Comparison of ENCODE assay signal across 32 cellular contexts in genomic region chr2:61005736-61006135, GRCh38.
"Had no signal": no experiment of that assay in that cellular context is flagged by ENCODE, and none has a peak within 500 bp of the region (broad histone marks: within the 10 kb centered on the region; RNA-seq: fewer than 3 reads in every experiment).

No MANE protein-coding gene starts in this region.

- H3K4me1 ChIP-seq: SJCRH30 had no signal

- H3K36me3 ChIP-seq: SJCRH30 had no signal

- H3K4me3 ChIP-seq: SK-N-MC had no signal

- FAIRE-seq: astrocyte, bronchial epithelial cell, TTC549 had no signal

- H3K27ac Mint-ChIP-seq: activated CD4-positive, alpha-beta T cell treated with anti-CD3 and anti-CD28 coated beads, Interleukin-2, amount 10 ng/mL, durations not matched to agents 24 days and 14 days; activated CD8-positive, alpha-beta T cell treated with anti-CD3 and anti-CD28 coated beads for 36 hours; activated naive CD4-positive, alpha-beta T cell treated with anti-CD3 and anti-CD28 coated beads, Interleukin-2, amount 50 U/mL, for 24 hours; activated naive CD8-positive, alpha-beta T cell treated with anti-CD3 and anti-CD28 coated beads, Interleukin-2, amount 10 ng/mL, durations not matched to agents 7 days and 5 days; activated T-cell treated with anti-CD3 and anti-CD28 coated beads, Interleukin-2, amount 50 U/mL, for 72 hours; activated T-helper 17 cell treated with anti-CD3 and anti-CD28 coated beads, Interleukin-2, amount 50 U/mL, for 72 hours; brain; T-helper 1 cell treated with Interleukin-12 subunit alpha and Interleukin-12 subunit beta and Interleukin-4 antibody, amounts not matched to agents 30 μg/mL and 1 μg/mL, for 36 hours; T-helper 2 cell treated with Interferon-gamma antibody and Interleukin-4, amounts not matched to agents 5 μg/mL and 100 μg/mL, for 36 hours had no signal

- H3K27me3 Mint-ChIP-seq: activated CD4-positive, alpha-beta T cell treated with anti-CD3 and anti-CD28 coated beads, Interleukin-2, amount 10 ng/mL, durations not matched to agents 24 days and 14 days; activated CD8-positive, alpha-beta T cell treated with anti-CD3 and anti-CD28 coated beads for 36 hours; activated naive CD4-positive, alpha-beta T cell treated with anti-CD3 and anti-CD28 coated beads, Interleukin-2, amount 50 U/mL, for 24 hours; activated naive CD8-positive, alpha-beta T cell treated with anti-CD3 and anti-CD28 coated beads, Interleukin-2, amount 10 ng/mL, durations not matched to agents 7 days and 5 days; activated T-helper 17 cell treated with anti-CD3 and anti-CD28 coated beads, Interleukin-2, amount 50 U/mL, for 72 hours; brain had no signal

- H3K36me3 Mint-ChIP-seq: activated naive CD4-positive, alpha-beta T cell treated with anti-CD3 and anti-CD28 coated beads, Interleukin-2, amount 50 U/mL, for 24 hours; brain had no signal

- DNase-seq: activated CD4-positive, alpha-beta T cell treated with anti-CD3 and anti-CD28 coated beads, Interleukin-2, amount 10 ng/mL, durations not matched to agents 24 days and 14 days; activated CD4-positive, alpha-beta T cell treated with anti-CD3 and anti-CD28 coated beads, Interleukin-2, amount 50 U/mL, for 4 hours; activated CD8-positive, alpha-beta T cell treated with anti-CD3 and anti-CD28 coated beads for 36 hours; activated effector memory CD4-positive, alpha-beta T cell treated with anti-CD3 and anti-CD28 coated beads, Interleukin-2, amount 50 U/mL, for 16 hours; activated naive CD4-positive, alpha-beta T cell treated with Interleukin-2 at 50 U/mL for 16 hours; activated naive CD8-positive, alpha-beta T cell treated with anti-CD3 and anti-CD28 coated beads, Interleukin-2, amount 10 ng/mL, durations not matched to agents 7 days and 5 days; activated T-cell treated with anti-CD3 and anti-CD28 coated beads, Interleukin-2, amount 50 U/mL, for 1 hour; activated T-cell treated with anti-CD3 and anti-CD28 coated beads, Interleukin-2, amount 50 U/mL, for 72 hours; caudate nucleus; cerebellar nuclear complex; NCI-H1092 treated with DMSO at 0.1 percent for 48 hours; NCI-H1417; NCI-H146; NCI-H187; NCI-H2029 treated with DMSO at 0.1 percent for 48 hours; NCI-H2107; NCI-H226; NCI-H446 treated with DMSO at 0.1 percent for 48 hours; NCI-H526; NCI-H748 treated with DMSO at 0.1 percent for 48 hours; NK-92 treated with Interleukin-12 subunit alpha and Interleukin-12 subunit beta, amount 100 ng/mL, for 24 hours; SHP77; SJCRH30 had no signal

- H3K4me1 Mint-ChIP-seq: activated CD4-positive, alpha-beta T cell treated with anti-CD3 and anti-CD28 coated beads, Interleukin-2, amount 10 ng/mL, durations not matched to agents 24 days and 14 days; activated naive CD4-positive, alpha-beta T cell treated with anti-CD3 and anti-CD28 coated beads, Interleukin-2, amount 50 U/mL, for 24 hours; activated naive CD8-positive, alpha-beta T cell treated with anti-CD3 and anti-CD28 coated beads, Interleukin-2, amount 10 ng/mL, durations not matched to agents 7 days and 5 days; activated T-helper 17 cell treated with anti-CD3 and anti-CD28 coated beads, Interleukin-2, amount 50 U/mL, for 72 hours; brain had no signal

- H3K9me3 ChIP-seq: SJCRH30 had no signal

- H3K4me3 Mint-ChIP-seq: activated CD4-positive, alpha-beta T cell treated with anti-CD3 and anti-CD28 coated beads, Interleukin-2, amount 10 ng/mL, durations not matched to agents 24 days and 14 days; activated CD8-positive, alpha-beta T cell treated with anti-CD3 and anti-CD28 coated beads for 36 hours; activated naive CD4-positive, alpha-beta T cell treated with anti-CD3 and anti-CD28 coated beads, Interleukin-2, amount 50 U/mL, for 24 hours; activated naive CD8-positive, alpha-beta T cell treated with anti-CD3 and anti-CD28 coated beads, Interleukin-2, amount 10 ng/mL, durations not matched to agents 7 days and 5 days; activated T-cell treated with anti-CD3 and anti-CD28 coated beads, Interleukin-2, amount 50 U/mL, for 72 hours; activated T-helper 17 cell treated with anti-CD3 and anti-CD28 coated beads, Interleukin-2, amount 50 U/mL, for 72 hours; brain; T-helper 1 cell treated with Interleukin-12 subunit alpha and Interleukin-12 subunit beta and Interleukin-4 antibody, amounts not matched to agents 30 μg/mL and 1 μg/mL, for 36 hours; T-helper 2 cell treated with Interferon-gamma antibody and Interleukin-4, amounts not matched to agents 5 μg/mL and 100 μg/mL, for 36 hours had no signal

- ATAC-seq: activated CD8-positive, alpha-beta T cell treated with anti-CD3 and anti-CD28 coated beads for 36 hours; activated T-cell treated with anti-CD3 and anti-CD28 coated beads, Interleukin-2, amount 50 U/mL, for 72 hours; activated T-helper 17 cell treated with anti-CD3 and anti-CD28 coated beads, Interleukin-2, amount 50 U/mL, for 72 hours had no signal

- H3K27ac ChIP-seq: SJCRH30, SK-N-MC had no signal

- H3K27me3 ChIP-seq: SJCRH30 had no signal

- H3K9me3 Mint-ChIP-seq: activated CD4-positive, alpha-beta T cell treated with anti-CD3 and anti-CD28 coated beads, Interleukin-2, amount 10 ng/mL, durations not matched to agents 24 days and 14 days; activated CD8-positive, alpha-beta T cell treated with anti-CD3 and anti-CD28 coated beads for 36 hours; activated naive CD4-positive, alpha-beta T cell treated with anti-CD3 and anti-CD28 coated beads, Interleukin-2, amount 50 U/mL, for 24 hours; activated naive CD8-positive, alpha-beta T cell treated with anti-CD3 and anti-CD28 coated beads, Interleukin-2, amount 10 ng/mL, durations not matched to agents 7 days and 5 days; activated T-cell treated with anti-CD3 and anti-CD28 coated beads, Interleukin-2, amount 50 U/mL, for 72 hours; activated T-helper 17 cell treated with anti-CD3 and anti-CD28 coated beads, Interleukin-2, amount 50 U/mL, for 72 hours; brain; T-helper 1 cell treated with Interleukin-12 subunit alpha and Interleukin-12 subunit beta and Interleukin-4 antibody, amounts not matched to agents 30 μg/mL and 1 μg/mL, for 36 hours; T-helper 2 cell treated with Interferon-gamma antibody and Interleukin-4, amounts not matched to agents 5 μg/mL and 100 μg/mL, for 36 hours had no signal
